Comparison of ENCODE assay signal across 12 cellular contexts in genomic region chr4:113474017-113474416, GRCh38.
A peak's percentile ranks its signal among the peaks of the same experiment; 100 is the strongest.
DNase-seq lines count a peak whose midpoint lies in the region; ATAC-seq and TF ChIP-seq lines count a peak whose summit lies in the region.
"Had no signal": no experiment of that assay in that cellular context is flagged by ENCODE, and none has a peak within 500 bp of the region (broad histone marks: within the 10 kb centered on the region; RNA-seq: fewer than 3 reads in every experiment).

No MANE protein-coding gene starts in this region.

- peaks cover 0 to 8% of the 10 kb centered on the region in 2 donors for H3K36me3 ChIP-seq in gastroesophageal sphincter
- H3K36me3 ChIP-seq: transverse colon had no signal

- peaks cover 16 to 61% of the 10 kb centered on the region in 2 donors for H3K36me3 Mint-ChIP-seq in activated naive CD4-positive, alpha-beta T cell treated with anti-CD3 and anti-CD28 coated beads, Interleukin-2, amount 50 U/mL, for 72 hours

- H3K9me3 ChIP-seq in gastroesophageal sphincter: peaks cover 0 to 10% (median 0%) of the 10 kb centered on the region in 3 donors

- no peak overlapping the region for H3K4me3 ChIP-seq in gastroesophageal sphincter
- H3K4me3 ChIP-seq: transverse colon had no signal

- no peak for TF ChIP-seq EP300 in gastroesophageal sphincter (IDR thresholded peaks at IDR 0.05)

- peak overlapping the region; percentile 17 to 90 for H3K27ac Mint-ChIP-seq in activated naive CD4-positive, alpha-beta T cell treated with anti-CD3 and anti-CD28 coated beads, Interleukin-2, amount 50 U/mL, for 72 hours
- H3K27ac Mint-ChIP-seq: naive thymus-derived CD4-positive, alpha-beta T cell had no signal

- ATAC-seq in activated naive CD4-positive, alpha-beta T cell treated with anti-CD3 and anti-CD28 coated beads, Interleukin-2, amount 50 U/mL, for 72 hours: peak; percentile 79 to 91
- ATAC-seq in gastroesophageal sphincter (peak; percentile 41), HG03442 (IDR thresholded peaks at IDR 0.05; ENCODE audit: unreplicated experiment) (no peak), GM18520 (IDR thresholded peaks at IDR 0.05; ENCODE audit: unreplicated experiment) (no peak), GM18517 (IDR thresholded peaks at IDR 0.05; ENCODE audit: unreplicated experiment) (no peak)
- ATAC-seq: naive thymus-derived CD4-positive, alpha-beta T cell had no signal

- peaks cover 0 to 37% of the 10 kb centered on the region in 2 donors for H3K9me3 Mint-ChIP-seq in activated naive CD4-positive, alpha-beta T cell treated with anti-CD3 and anti-CD28 coated beads, Interleukin-2, amount 50 U/mL, for 72 hours
- H3K9me3 Mint-ChIP-seq: central memory CD8-positive, alpha-beta T cell had no signal

- no peak for TF ChIP-seq CTCF in gastroesophageal sphincter (IDR thresholded peaks at IDR 0.05)

- no peak for TF ChIP-seq POLR2A in gastroesophageal sphincter (IDR thresholded peaks at IDR 0.05)

- no peak overlapping the region for H3K27ac ChIP-seq in gastroesophageal sphincter
- H3K27ac ChIP-seq: KMS-11, transverse colon had no signal

- peak; percentile 74 for DNase-seq in A172 (ENCODE audit: low spot score)
- peak; percentile 67 for DNase-seq in GM03348 (ENCODE audit: low spot score)
- DNase-seq in activated naive CD4-positive, alpha-beta T cell treated with anti-CD3 and anti-CD28 coated beads, Interleukin-2, amount 50 U/mL, for 72 hours (ENCODE audit: low spot score in 2 of 2): no peak
- no peak for DNase-seq in ureter (ENCODE audit: low spot score)
- DNase-seq: naive thymus-derived CD4-positive, alpha-beta T cell; transverse colon had no signal

- no peaks in the 10 kb centered on the region for H3K27me3 ChIP-seq in gastroesophageal sphincter
- H3K27me3 ChIP-seq: transverse colon had no signal

- H3K4me1 ChIP-seq in gastroesophageal sphincter: peaks cover 0 to 37% (median 4%) of the 10 kb centered on the region in 3 donors

Comparison
In these comparisons a context has a peak if more than half of its experiments do, and no peak if none do; other contexts are left out.
1. DNase-seq: peak in A172 (single experiment) and GM03348 (single experiment); none in activated naive CD4-positive, alpha-beta T cell treated with anti-CD3 and anti-CD28 coated beads, Interleukin-2, amount 50 U/mL, for 72 hours (0 of 2) and ureter (single experiment).
2. ATAC-seq: peak in activated naive CD4-positive, alpha-beta T cell treated with anti-CD3 and anti-CD28 coated beads, Interleukin-2, amount 50 U/mL, for 72 hours (2 of 2) and gastroesophageal sphincter (single experiment); none in HG03442 (single experiment), GM18520 (single experiment) and GM18517 (single experiment).